Comparison of ENCODE assay signal across 8 cellular contexts in the genomic region with DNA sequence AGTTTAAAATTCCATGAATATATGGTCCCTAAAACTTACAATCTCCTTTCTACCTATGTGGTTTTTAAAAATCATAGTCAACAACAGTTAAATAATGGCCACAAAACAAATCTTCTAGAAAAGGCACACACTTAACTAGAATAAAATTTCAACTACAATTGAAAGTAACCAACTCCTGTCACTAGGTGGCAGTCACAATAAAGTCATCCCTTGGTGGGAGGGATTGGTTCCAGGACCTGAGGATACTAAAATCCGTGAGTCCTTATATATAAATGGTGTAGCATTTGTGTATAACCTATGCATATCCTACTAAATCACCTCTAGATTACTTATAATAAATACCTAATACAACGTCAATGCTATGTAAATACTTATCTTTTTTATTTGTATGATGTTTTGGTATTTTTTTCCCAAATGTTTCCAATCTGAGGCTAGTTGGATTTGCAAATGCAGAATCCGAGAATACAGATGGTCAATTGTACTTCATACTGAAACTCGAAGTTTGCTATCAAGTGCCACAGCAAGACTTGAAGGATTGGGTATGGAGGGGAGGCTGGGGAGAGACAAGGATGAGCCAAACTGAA.
A peak's percentile ranks its signal among the peaks of the same experiment; 100 is the strongest.
DNase-seq lines count a peak whose midpoint lies in the region; ATAC-seq and TF ChIP-seq lines count a peak whose summit lies in the region.

No MANE protein-coding gene starts in this region.

- no peaks in the 10 kb centered on the region for H3K36me3 ChIP-seq in left ventricle myocardium inferior

- H3K4me1 ChIP-seq in left ventricle myocardium inferior: peaks cover 21% of the 10 kb centered on the region

- H3K27ac ChIP-seq in left ventricle myocardium inferior (replicated peaks): peak overlapping the region; percentile 86

- peak; percentile 67 for TF ChIP-seq CTCF in left ventricle myocardium inferior (IDR thresholded peaks at IDR 0.05; ENCODE audit: borderline replicate concordance)

- H3K9me3 Mint-ChIP-seq in activated T-helper 17 cell treated with anti-CD3 and anti-CD28 coated beads, Interleukin-2, amount 50 U/mL, for 72 hours: no peaks in the 10 kb centered on the region

- ATAC-seq in activated T-helper 17 cell treated with anti-CD3 and anti-CD28 coated beads, Interleukin-2, amount 50 U/mL, for 72 hours (replicated peaks): no peak

- peak overlapping the region; percentile 7 for H3K4me3 ChIP-seq in left ventricle myocardium inferior

- intact Hi-C loops in left ventricle myocardium inferior (cut with micrococcal nuclease): no loop called here

- no peaks in the 10 kb centered on the region for H3K27me3 ChIP-seq in left ventricle myocardium inferior (ENCODE audit: low read depth)

- H3K9me3 ChIP-seq in left ventricle myocardium inferior (replicated peaks): no peaks in the 10 kb centered on the region

- no peak overlapping the region for H3K27ac Mint-ChIP-seq in activated T-helper 17 cell treated with anti-CD3 and anti-CD28 coated beads, Interleukin-2, amount 50 U/mL, for 72 hours

- H3K27me3 Mint-ChIP-seq in activated T-helper 17 cell treated with anti-CD3 and anti-CD28 coated beads, Interleukin-2, amount 50 U/mL, for 72 hours: no peaks in the 10 kb centered on the region

- H3K36me3 Mint-ChIP-seq in activated T-helper 17 cell treated with anti-CD3 and anti-CD28 coated beads, Interleukin-2, amount 50 U/mL, for 72 hours (ENCODE audit: low read depth): peaks cover 5% of the 10 kb centered on the region

- H3K4me1 Mint-ChIP-seq in activated T-helper 17 cell treated with anti-CD3 and anti-CD28 coated beads, Interleukin-2, amount 50 U/mL, for 72 hours: no peaks in the 10 kb centered on the region

- DNase-seq in activated CD4-positive, alpha-beta T cell treated with anti-CD3 and anti-CD28 coated beads for 48 hours: peak; percentile 11
- no peak for DNase-seq in activated CD4-positive, alpha-beta T cell treated with anti-CD3 and anti-CD28 coated beads, Interleukin-2, amount 50 U/mL, for 4 hours
- peak; percentile 3 for DNase-seq in NCI-H1417 treated with DMSO at 0.1 percent for 48 hours (lab: John Stamatoyannopoulos, UW)
- DNase-seq in left ventricle myocardium inferior: no peak
- peak; percentile 88 for DNase-seq in superior temporal gyrus (ENCODE audit: extremely low spot score)
- no peak for DNase-seq in GDM1 (lab: John Stamatoyannopoulos, UW)
- no peak for DNase-seq in activated naive CD4-positive, alpha-beta T cell treated with anti-CD3 and anti-CD28 coated beads, Interleukin-2, amount 50 U/mL, for 16 hours

- H3K4me3 Mint-ChIP-seq in activated T-helper 17 cell treated with anti-CD3 and anti-CD28 coated beads, Interleukin-2, amount 50 U/mL, for 72 hours: peak overlapping the region; percentile 34

Comparison
In these comparisons a context has a peak if more than half of its experiments do, and no peak if none do; other contexts are left out.
1. DNase-seq: peak in activated CD4-positive, alpha-beta T cell treated with anti-CD3 and anti-CD28 coated beads for 48 hours (single experiment), NCI-H1417 treated with DMSO at 0.1 percent for 48 hours (single experiment) and superior temporal gyrus (single experiment); none in activated CD4-positive, alpha-beta T cell treated with anti-CD3 and anti-CD28 coated beads, Interleukin-2, amount 50 U/mL, for 4 hours (0 of 2), left ventricle myocardium inferior (single experiment), GDM1 (single experiment) and activated naive CD4-positive, alpha-beta T cell treated with anti-CD3 and anti-CD28 coated beads, Interleukin-2, amount 50 U/mL, for 16 hours (single experiment).